In genomic region chr4:154660052-154660451, GRCh38 we compare ENCODE assay signal across 1 cellular context.
TF ChIP-seq lines count a peak whose summit lies in the region.

No MANE protein-coding gene starts in this region.

TF ChIP-seq in HepG2, 621 proteins besides CTCF, POLR2A, EP300 and RAD21 (continued from another document and continues in another):
- TF ChIP-seq FOXO1 (CRISPR knock-in tag; IDR thresholded peaks at IDR 0.05): peak; percentile 90
- TF ChIP-seq ZNF256 (CRISPR knock-in tag; conservative IDR thresholded peaks at IDR 0.05): no peak
- TF ChIP-seq RAD51 (IDR thresholded peaks at IDR 0.05; ENCODE audit: borderline replicate concordance): no peak
- TF ChIP-seq ZBTB3 (CRISPR knock-in tag; IDR thresholded peaks at IDR 0.05; ENCODE audit: borderline replicate concordance, low read depth): peak; percentile 97
- peak; percentile 64; the same call in 1 of the 2 replicates for TF ChIP-seq REPIN1 (CRISPR knock-in tag; IDR thresholded peaks at IDR 0.05; ENCODE audit: borderline replicate concordance, low read depth)
- TF ChIP-seq NR2C2 (CRISPR knock-in tag; IDR thresholded peaks at IDR 0.05; ENCODE audit: borderline replicate concordance): peak; percentile 67; the same call in 1 of the 2 replicates
- no peak for TF ChIP-seq NONO (IDR thresholded peaks at IDR 0.05)
- TF ChIP-seq NONO (CRISPR knock-in tag; conservative IDR thresholded peaks at IDR 0.05): peak; percentile 40; the same call in 1 of the 2 replicates
- no peak for TF ChIP-seq HMGXB3 (CRISPR knock-in tag; IDR thresholded peaks at IDR 0.05; ENCODE audit: borderline replicate concordance)
- peak; percentile 89 for TF ChIP-seq HMG20A (CRISPR knock-in tag; IDR thresholded peaks at IDR 0.05; ENCODE audit: borderline replicate concordance)
- TF ChIP-seq THAP8 (CRISPR knock-in tag; IDR thresholded peaks at IDR 0.05; ENCODE audit: borderline replicate concordance): no peak
- TF ChIP-seq TBX2 (CRISPR knock-in tag; IDR thresholded peaks at IDR 0.05; ENCODE audit: borderline replicate concordance): peak; percentile 89
- TF ChIP-seq MAFF (IDR thresholded peaks at IDR 0.05; ENCODE audit: low read depth, low read length): peak; percentile 70
- TF ChIP-seq HMGA1 (CRISPR knock-in tag; conservative IDR thresholded peaks at IDR 0.05): no peak
- peak; percentile 43; the same call in 1 of the 2 replicates for TF ChIP-seq ZNF3 (CRISPR knock-in tag; IDR thresholded peaks at IDR 0.05)
- TF ChIP-seq TFAP4 (IDR thresholded peaks at IDR 0.05; ENCODE audit: borderline replicate concordance, low read depth): peak; percentile 62; the same call in 1 of the 2 replicates
- 0 out of 2 replicates have a peak, but pooled peaks have one; percentile 25 for TF ChIP-seq RFXANK (CRISPR knock-in tag; IDR thresholded peaks at IDR 0.05)
- peak; percentile 79 for TF ChIP-seq TCF7 (IDR thresholded peaks at IDR 0.05; ENCODE audit: low read depth)
- TF ChIP-seq CEBPB (IDR thresholded peaks at IDR 0.05; ENCODE audit: borderline replicate concordance, low read depth, low read length): peak; percentile 39; the same call in 1 of the 2 replicates
- 0 out of 2 replicates have a peak, but pooled peaks have one; percentile 25 for TF ChIP-seq TFE3 (CRISPR knock-in tag; IDR thresholded peaks at IDR 0.05)
- no peak for TF ChIP-seq ZNF510 (CRISPR knock-in tag; IDR thresholded peaks at IDR 0.05; ENCODE audit: low read depth)
- peak; percentile 64; the same call in 1 of the 2 replicates for TF ChIP-seq MIER3 (CRISPR knock-in tag; IDR thresholded peaks at IDR 0.05; ENCODE audit: borderline replicate concordance)
- TF ChIP-seq SOX13 (IDR thresholded peaks at IDR 0.05): peak; percentile 79
- TF ChIP-seq SOX13 (CRISPR knock-in tag; conservative IDR thresholded peaks at IDR 0.05 in 1 of 2, IDR thresholded peaks at IDR 0.05 in 1 of 2): peak in 1 of 2 experiments; percentile 99; a peak in 2 of 4 replicates
- TF ChIP-seq ZBTB20 (CRISPR knock-in tag; IDR thresholded peaks at IDR 0.05; ENCODE audit: borderline replicate concordance, low read depth): peak; percentile 25; the same call in 1 of the 2 replicates
- TF ChIP-seq ZNF784 (CRISPR knock-in tag; IDR thresholded peaks at IDR 0.05; ENCODE audit: borderline replicate concordance): no peak
- no peak for TF ChIP-seq ZNF660 (CRISPR knock-in tag; IDR thresholded peaks at IDR 0.05; ENCODE audit: borderline replicate concordance, low read depth)
- TF ChIP-seq HDAC1 (CRISPR knock-in tag; IDR thresholded peaks at IDR 0.05): peak; percentile 74
- TF ChIP-seq SIX1 (CRISPR knock-in tag; IDR thresholded peaks at IDR 0.05; ENCODE audit: borderline replicate concordance): peak; percentile 88; the same call in 1 of the 2 replicates
- peak; percentile 63; the same call in 1 of the 2 replicates for TF ChIP-seq MIER2 (CRISPR knock-in tag; IDR thresholded peaks at IDR 0.05)
- peak; percentile 98 for TF ChIP-seq ARID5B (CRISPR knock-in tag; IDR thresholded peaks at IDR 0.05)
- TF ChIP-seq NR2F1 (CRISPR knock-in tag; IDR thresholded peaks at IDR 0.05): peak; percentile 26 to 78; a peak in 2 of 4 replicates
- peak; percentile 74; the same call in 1 of the 2 replicates for TF ChIP-seq PHF21A (CRISPR knock-in tag; IDR thresholded peaks at IDR 0.05)
- peak; percentile 55 for TF ChIP-seq ASH2L (IDR thresholded peaks at IDR 0.05; ENCODE audit: insufficient read length, low read depth, low read length)
- peak; percentile 96 for TF ChIP-seq PPARG (CRISPR knock-in tag; conservative IDR thresholded peaks at IDR 0.05)
- peak; percentile 81 for TF ChIP-seq FOXA1 (IDR thresholded peaks at IDR 0.05)
- TF ChIP-seq FOXA1 (CRISPR knock-in tag; IDR thresholded peaks at IDR 0.05): peak; percentile 97
- TF ChIP-seq CREB1 (IDR thresholded peaks at IDR 0.05): no peak
- peak; percentile 61; the same call in 1 of the 2 replicates for TF ChIP-seq CREB1 (CRISPR knock-in tag; IDR thresholded peaks at IDR 0.05)
- TF ChIP-seq PATZ1 (CRISPR knock-in tag; IDR thresholded peaks at IDR 0.05): 0 out of 2 replicates have a peak, but pooled peaks have one; percentile 26
- no peak for TF ChIP-seq MTF1 (CRISPR knock-in tag; IDR thresholded peaks at IDR 0.05)
- TF ChIP-seq ZBTB14 (CRISPR knock-in tag; IDR thresholded peaks at IDR 0.05): no peak
